15 cellular contexts compared by ENCODE assay signal in genomic region chr19:497861-498590, GRCh38. TPM values are rescaled to one million over a fixed set of nuclear protein-coding genes. Genes with fewer than 3 reads are reported as not detected.
DNase-seq lines count a peak whose midpoint lies in the region; ATAC-seq, FAIRE-seq and TF ChIP-seq lines count a peak whose summit lies in the region.
"Had no signal": no experiment of that assay in that cellular context is flagged by ENCODE, and none has a peak within 500 bp of the region (broad histone marks: within the 10 kb centered on the region; RNA-seq: fewer than 3 reads in every experiment).

No MANE protein-coding gene starts in this region.

- H3K79me2 ChIP-seq in HepG2 (ENCODE audit: insufficient read depth, low read length) = no peaks in the 10 kb centered on the region

- H3K4me2 ChIP-seq in HepG2 (ENCODE audit: low read depth, low read length) = peak overlapping the region; percentile 90

- H3K27ac ChIP-seq in right cardiac atrium (ENCODE audit: low read length) (no peak overlapping the region), body of pancreas (no peak overlapping the region), HepG2 (ENCODE audit: extremely low read length, insufficient read depth, low read length) (no peak overlapping the region), suprapubic skin (no peak overlapping the region)
- H3K27ac ChIP-seq: C4-2B had no signal

- intact Hi-C loops in right cardiac atrium (cut with DNase I) = no loop called here
- intact Hi-C loops in cardiac septum (cut with DNase I) = no loop called here
- intact Hi-C loops in body of pancreas (cut with DNase I) = no loop called here
- intact Hi-C loops in HepG2 (cut with micrococcal nuclease; ENCODE audit: unreplicated experiment) = no loop called here

- TF ChIP-seq CTCF in body of pancreas (IDR thresholded peaks at IDR 0.05) = no peak
- TF ChIP-seq CTCF in HepG2 (CRISPR knock-in tag; IDR thresholded peaks at IDR 0.05) = no peak
- no peak for TF ChIP-seq CTCF in suprapubic skin (IDR thresholded peaks at IDR 0.05)

- H3K9me3 ChIP-seq in right cardiac atrium (ENCODE audit: control insufficient read depth, low read length) (no peaks in the 10 kb centered on the region), body of pancreas (no peaks in the 10 kb centered on the region), HepG2 (ENCODE audit: low read length) (no peaks in the 10 kb centered on the region), suprapubic skin (no peaks in the 10 kb centered on the region)

- BruUV-seq in HepG2 (replicated peaks; lab: Mats Ljungman, UMichigan) = no TSS peak

- H3K9ac ChIP-seq in HepG2 (ENCODE audit: insufficient read depth, low read depth, low read length) = peak overlapping the region; percentile 49; the same call in 1 of the 2 replicates

- H3K27me3 ChIP-seq in right cardiac atrium (ENCODE audit: control insufficient read depth, insufficient read depth) (no peaks in the 10 kb centered on the region), body of pancreas (peaks cover 5 to 32% of the 10 kb centered on the region in 2 donors), HepG2 (ENCODE audit: control insufficient read depth in 1 of 2, insufficient read depth in 2 of 2, low read length in 2 of 2) (peaks cover 0 to 4% of the 10 kb centered on the region in 2 experiments; a peak in 2 of 5 replicates), suprapubic skin (peaks cover 34% of the 10 kb centered on the region)

- POLR2A ChIA-PET in HepG2 (lab: Yijun Ruan, JAX) = interaction anchor here (1.0 to 1.9 kb wide), 3 partner anchors 8 to 240 kb away, joined by 3 to 14 read pairs (median 5); no protein-coding TSS in a partner anchor

- DNase-seq in right cardiac atrium = peak in 2 of 3 donors; percentile 39 to 57
- no peak for DNase-seq in cardiac septum (ENCODE audit: low spot score)
- no peak for DNase-seq in body of pancreas
- no peak for DNase-seq in HepG2 (ENCODE audit: low spot score)
- DNase-seq in suprapubic skin (ENCODE audit: low spot score in 2 of 2) = no peak
- no peak for DNase-seq in EL
- DNase-seq in NCI-H774 (lab: John Stamatoyannopoulos, UW) = no peak
- DNase-seq: activated CD8-positive, alpha-beta memory T cell treated with anti-CD3 and anti-CD28 coated beads, Interleukin-2, amount 50 U/mL, for 4 hours; immature natural killer cell; T-helper 9 cell had no signal

- no peak for ATAC-seq in right cardiac atrium
- ATAC-seq in body of pancreas = peak; percentile 30
- ATAC-seq in HepG2 = peak; percentile 45
- no peak for ATAC-seq in HG03354 (IDR thresholded peaks at IDR 0.05; ENCODE audit: poor library complexity, severe bottlenecking, unreplicated experiment)

- H3K4me1 ChIP-seq in right cardiac atrium (ENCODE audit: control insufficient read depth, insufficient read depth, low read length) (no peaks in the 10 kb centered on the region), body of pancreas (peaks cover 21% of the 10 kb centered on the region), HepG2 (ENCODE audit: insufficient read depth, low read length) (peaks cover 49% of the 10 kb centered on the region), suprapubic skin (peaks cover 24% of the 10 kb centered on the region)

- CTCF ChIA-PET in HepG2 (lab: Yijun Ruan, JAX; ENCODE audit: low intra/inter-chr PET ratio, low total read pairs) = no interaction called here

- H3K4me3 ChIP-seq in right cardiac atrium (ENCODE audit: low read length) (no peak overlapping the region), body of pancreas (no peak overlapping the region), HepG2 (replicated peaks in 1 of 3; ENCODE audit: insufficient read depth in 1 of 3, low read depth in 2 of 3, low read length in 3 of 3) (peak overlapping the region; percentile 49 to 78 (median 55)), suprapubic skin (peak overlapping the region; percentile 34)

- TF ChIP-seq POLR2A in body of pancreas (IDR thresholded peaks at IDR 0.05) (no peak), HepG2 (IDR thresholded peaks at IDR 0.05; ENCODE audit: insufficient read depth in 1 of 2, low read depth in 2 of 2, low read length in 2 of 2) (no peak), suprapubic skin (IDR thresholded peaks at IDR 0.05) (no peak)

- H4K20me1 ChIP-seq in HepG2 (ENCODE audit: insufficient read depth, low read length) = no peaks in the 10 kb centered on the region

- FAIRE-seq in HepG2 (lab: Jason Lieb, UNC) = no peak
- FAIRE-seq: astrocyte had no signal

- TF ChIP-seq RAD21 in HepG2 (CRISPR knock-in tag; IDR thresholded peaks at IDR 0.05) = peak; percentile 17; the same call in 1 of the 2 replicates

- TF ChIP-seq EP300 in HepG2 (IDR thresholded peaks at IDR 0.05; ENCODE audit: low read depth in 2 of 2, low read length in 2 of 2) (no peak), HepG2 (CRISPR knock-in tag; IDR thresholded peaks at IDR 0.05; ENCODE audit: borderline replicate concordance) (no peak), suprapubic skin (IDR thresholded peaks at IDR 0.05) (no peak)

- WGBS in right cardiac atrium = 7% methylated on average over 55 of the region's 55 CpGs
- 5 to 9% methylated on average over 11 to 45 of the region's 55 CpGs for WGBS in body of pancreas, 2 donors
- WGBS in HepG2 (ENCODE audit: low lambda C conversion rate) = 8% methylated on average over 22 of the region's 55 CpGs
- 4% methylated on average over 31 of the region's 55 CpGs for WGBS in suprapubic skin

- no peak overlapping the region for H2AFZ ChIP-seq in HepG2 (ENCODE audit: low read length)

- in situ Hi-C loops in HepG2 (cut with HindIII; ENCODE audit: extremely low pct_ligation_motif_present, low pct_unique_long_range_greater_than_20kb) = no loop called here

- no peaks in the 10 kb centered on the region for H3K36me3 ChIP-seq in body of pancreas (replicated peaks in 1 of 2; ENCODE audit: insufficient read depth in 1 of 2, low read depth in 2 of 2)
- no peaks in the 10 kb centered on the region for H3K36me3 ChIP-seq in HepG2 (replicated peaks in 1 of 2; ENCODE audit: control insufficient read depth in 1 of 2, insufficient read depth in 2 of 2, low read length in 2 of 2)
- no peaks in the 10 kb centered on the region for H3K36me3 ChIP-seq in suprapubic skin

RNA-seq across cellular contexts. Expression of gene MADCAM1, which starts 1.7 kb away (rescaled TPM):
- total RNA-seq in right cardiac atrium = under 1 TPM; 0.28 to 0.59 (median 0.36) TPM
- 0.27 TPM for polyA plus RNA-seq in right cardiac atrium
- 0.40 TPM for total RNA-seq in cardiac septum
- 1 to 10 TPM in 1 of 2 donors, not detected in 1; 3.6 TPM for total RNA-seq in body of pancreas
- total RNA-seq in HepG2 (2016; rRNA removed; fragmentation: Illumina TruSeq; extraction: Trizol) = 0.21 and 0.33 TPM in 2 replicates
- total RNA-seq in HepG2 (2016; cell fraction: cytosol; rRNA removed; fragmentation: Illumina TruSeq; extraction: Trizol; ENCODE audit: low read depth) = 0.30 and 0.44 TPM in 2 replicates
- 0.30 TPM in 1 of 2 replicates, not detected in the other for total RNA-seq in HepG2 (2016; cell fraction: insoluble cytoplasmic fraction; rRNA removed; fragmentation: Illumina TruSeq; extraction: Trizol)
- 0.37 and 0.45 TPM in 2 replicates for total RNA-seq in HepG2 (2016; cell fraction: membrane; rRNA removed; fragmentation: Illumina TruSeq; extraction: Trizol)
- total RNA-seq in HepG2 (2016; cell fraction: nucleus; rRNA removed; fragmentation: Illumina TruSeq; extraction: Trizol) = 0.22 TPM in 1 of 2 replicates, not detected in the other
- 0.29 and 0.39 TPM in 2 replicates for polyA plus RNA-seq in HepG2 (2011; rRNA removed)
- polyA plus RNA-seq in HepG2 (2011; cell fraction: cytosol; rRNA removed) = 0.42 and 0.60 TPM in 2 replicates
- polyA plus RNA-seq in HepG2 (2011; cell fraction: nucleus; rRNA removed) = 1.9 and 2.3 TPM in 2 replicates
- 1.7 and 2.3 TPM in 2 replicates for polyA plus RNA-seq in HepG2 (2012)
- 0.62 and 0.89 TPM in 2 replicates for polyA plus RNA-seq in HepG2 (2016; cell fraction: cytosol; fragmentation: Illumina TruSeq; extraction: Trizol; ENCODE audit: low read depth)
- 0.33 and 0.51 TPM in 2 replicates for polyA plus RNA-seq in HepG2 (2016; cell fraction: insoluble cytoplasmic fraction; fragmentation: Illumina TruSeq; extraction: Trizol; ENCODE audit: low read depth)
- polyA plus RNA-seq in HepG2 (2016; cell fraction: membrane; fragmentation: Illumina TruSeq; extraction: Trizol; ENCODE audit: low read depth) = 0.74 and 0.99 TPM in 2 replicates
- polyA plus RNA-seq in HepG2 (2016; cell fraction: nucleus; fragmentation: Illumina TruSeq; extraction: Trizol; ENCODE audit: insufficient read depth, low read depth) = 0.89 and 1.4 TPM in 2 replicates
- 1.1 TPM in 1 of 2 replicates, not detected in the other for polyA minus RNA-seq in HepG2 (2011; rRNA and poly(A)+ RNA removed; ENCODE audit: low replicate concordance)
- 0.62 and 0.89 TPM in 2 replicates for polyA minus RNA-seq in HepG2 (2011; cell fraction: cytosol; rRNA and poly(A)+ RNA removed)
- 0.26 and 0.75 TPM in 2 replicates for polyA minus RNA-seq in HepG2 (2011; cell fraction: nucleus; rRNA and poly(A)+ RNA removed)
- under 1 TPM in 1 of 4 donors, not detected in 3; 0.64 TPM for total RNA-seq in suprapubic skin

RNA-seq across cellular contexts. Expression of gene TPGS1, which starts 9.3 kb away (rescaled TPM):
- 10 to 100 TPM; 10.9 to 15.6 (median 14.7) TPM for total RNA-seq in right cardiac atrium
- 21.3 TPM for polyA plus RNA-seq in right cardiac atrium
- total RNA-seq in cardiac septum = 11.2 TPM
- 10 to 100 TPM; 34.5 to 62.0 TPM for total RNA-seq in body of pancreas
- 4.2 and 6.2 TPM in 2 replicates for total RNA-seq in HepG2 (2016; rRNA removed; fragmentation: Illumina TruSeq; extraction: Trizol)
- 4.1 and 5.0 TPM in 2 replicates for total RNA-seq in HepG2 (2016; cell fraction: cytosol; rRNA removed; fragmentation: Illumina TruSeq; extraction: Trizol; ENCODE audit: low read depth)
- 3.9 and 5.0 TPM in 2 replicates for total RNA-seq in HepG2 (2016; cell fraction: insoluble cytoplasmic fraction; rRNA removed; fragmentation: Illumina TruSeq; extraction: Trizol)
- total RNA-seq in HepG2 (2016; cell fraction: membrane; rRNA removed; fragmentation: Illumina TruSeq; extraction: Trizol) = 4.2 and 4.9 TPM in 2 replicates
- 2.4 and 3.4 TPM in 2 replicates for total RNA-seq in HepG2 (2016; cell fraction: nucleus; rRNA removed; fragmentation: Illumina TruSeq; extraction: Trizol)
- 1.1 and 2.0 TPM in 2 replicates for polyA plus RNA-seq in HepG2 (2011; rRNA removed)
- 1.7 and 4.3 TPM in 2 replicates for polyA plus RNA-seq in HepG2 (2011; cell fraction: cytosol; rRNA removed)
- 3.3 and 3.7 TPM in 2 replicates for polyA plus RNA-seq in HepG2 (2011; cell fraction: nucleus; rRNA removed)
- polyA plus RNA-seq in HepG2 (2012) = 1.0 and 2.2 TPM in 2 replicates
- 2.0 and 2.2 TPM in 2 replicates for polyA plus RNA-seq in HepG2 (2016; cell fraction: cytosol; fragmentation: Illumina TruSeq; extraction: Trizol; ENCODE audit: low read depth)
- 3.3 and 4.8 TPM in 2 replicates for polyA plus RNA-seq in HepG2 (2016; cell fraction: insoluble cytoplasmic fraction; fragmentation: Illumina TruSeq; extraction: Trizol; ENCODE audit: low read depth)
- polyA plus RNA-seq in HepG2 (2016; cell fraction: membrane; fragmentation: Illumina TruSeq; extraction: Trizol; ENCODE audit: low read depth) = 2.0 and 2.2 TPM in 2 replicates
- 3.1 and 4.1 TPM in 2 replicates for polyA plus RNA-seq in HepG2 (2016; cell fraction: nucleus; fragmentation: Illumina TruSeq; extraction: Trizol; ENCODE audit: insufficient read depth, low read depth)
- 2.3 and 2.8 TPM in 2 replicates for polyA minus RNA-seq in HepG2 (2011; rRNA and poly(A)+ RNA removed; ENCODE audit: low replicate concordance)
- 1.4 and 1.8 TPM in 2 replicates for polyA minus RNA-seq in HepG2 (2011; cell fraction: cytosol; rRNA and poly(A)+ RNA removed)
- polyA minus RNA-seq in HepG2 (2011; cell fraction: nucleus; rRNA and poly(A)+ RNA removed) = 2.1 and 2.3 TPM in 2 replicates
- 10 to 100 TPM; 10.8 to 23.3 (median 20.9) TPM for total RNA-seq in suprapubic skin

RNA-seq across cellular contexts. Expression of gene CDC34, which starts 33.5 kb away (rescaled TPM):
- total RNA-seq in right cardiac atrium (10 to 100 TPM; 66.8 to 78.4 (median 74.3) TPM), cardiac septum (78.2 TPM), body of pancreas (100 to 1,000 TPM in 1 of 2 donors, 10 to 100 TPM in 1; 77.0 to 101 TPM), HepG2 (2016; rRNA removed; fragmentation: Illumina TruSeq; extraction: Trizol) (119 and 138 TPM in 2 replicates), suprapubic skin (10 to 100 TPM; 48.3 to 90.3 (median 72.9) TPM)
- polyA plus RNA-seq in right cardiac atrium (95.8 TPM), HepG2 (2011; rRNA removed) (140 and 150 TPM in 2 replicates)
- total RNA-seq in HepG2 (2016; cell fraction: cytosol; rRNA removed; fragmentation: Illumina TruSeq; extraction: Trizol; ENCODE audit: low read depth) = 181 and 194 TPM in 2 replicates
- total RNA-seq in HepG2 (2016; cell fraction: insoluble cytoplasmic fraction; rRNA removed; fragmentation: Illumina TruSeq; extraction: Trizol) = 104 and 144 TPM in 2 replicates
- total RNA-seq in HepG2 (2016; cell fraction: membrane; rRNA removed; fragmentation: Illumina TruSeq; extraction: Trizol) = 198 and 240 TPM in 2 replicates
- 59.6 and 65.5 TPM in 2 replicates for total RNA-seq in HepG2 (2016; cell fraction: nucleus; rRNA removed; fragmentation: Illumina TruSeq; extraction: Trizol)
- polyA plus RNA-seq in HepG2 (2011; cell fraction: cytosol; rRNA removed) = 102 and 147 TPM in 2 replicates
- polyA plus RNA-seq in HepG2 (2011; cell fraction: nucleus; rRNA removed) = 121 and 122 TPM in 2 replicates
- 90.8 and 101 TPM in 2 replicates for polyA plus RNA-seq in HepG2 (2012)
- polyA plus RNA-seq in HepG2 (2016; cell fraction: cytosol; fragmentation: Illumina TruSeq; extraction: Trizol; ENCODE audit: low read depth) = 157 and 191 TPM in 2 replicates
- 118 and 140 TPM in 2 replicates for polyA plus RNA-seq in HepG2 (2016; cell fraction: insoluble cytoplasmic fraction; fragmentation: Illumina TruSeq; extraction: Trizol; ENCODE audit: low read depth)
- 153 and 184 TPM in 2 replicates for polyA plus RNA-seq in HepG2 (2016; cell fraction: membrane; fragmentation: Illumina TruSeq; extraction: Trizol; ENCODE audit: low read depth)
- 130 and 138 TPM in 2 replicates for polyA plus RNA-seq in HepG2 (2016; cell fraction: nucleus; fragmentation: Illumina TruSeq; extraction: Trizol; ENCODE audit: insufficient read depth, low read depth)
- polyA minus RNA-seq in HepG2 (2011; rRNA and poly(A)+ RNA removed; ENCODE audit: low replicate concordance) = 60.5 and 88.3 TPM in 2 replicates
- polyA minus RNA-seq in HepG2 (2011; cell fraction: cytosol; rRNA and poly(A)+ RNA removed) = 42.1 and 46.2 TPM in 2 replicates
- 19.1 and 22.1 TPM in 2 replicates for polyA minus RNA-seq in HepG2 (2011; cell fraction: nucleus; rRNA and poly(A)+ RNA removed)

RNA-seq across cellular contexts. Expression of gene SHC2, which starts 37.2 kb away (rescaled TPM):
- 10 to 100 TPM; 14.3 to 20.0 (median 17.6) TPM for total RNA-seq in right cardiac atrium
- polyA plus RNA-seq in right cardiac atrium = 21.0 TPM
- total RNA-seq in cardiac septum = 16.8 TPM
- total RNA-seq in body of pancreas = 100 to 1,000 TPM; 119 to 137 TPM
- total RNA-seq in HepG2 (2016; rRNA removed; fragmentation: Illumina TruSeq; extraction: Trizol) = 4.8 and 9.0 TPM in 2 replicates
- total RNA-seq in HepG2 (2016; cell fraction: cytosol; rRNA removed; fragmentation: Illumina TruSeq; extraction: Trizol; ENCODE audit: low read depth) = 11.0 and 12.0 TPM in 2 replicates
- total RNA-seq in HepG2 (2016; cell fraction: insoluble cytoplasmic fraction; rRNA removed; fragmentation: Illumina TruSeq; extraction: Trizol) = 3.9 and 8.8 TPM in 2 replicates
- 12.6 and 14.2 TPM in 2 replicates for total RNA-seq in HepG2 (2016; cell fraction: membrane; rRNA removed; fragmentation: Illumina TruSeq; extraction: Trizol)
- 7.1 and 9.7 TPM in 2 replicates for total RNA-seq in HepG2 (2016; cell fraction: nucleus; rRNA removed; fragmentation: Illumina TruSeq; extraction: Trizol)
- polyA plus RNA-seq in HepG2 (2011; rRNA removed) = 18.3 and 35.8 TPM in 2 replicates
- polyA plus RNA-seq in HepG2 (2011; cell fraction: cytosol; rRNA removed) = 12.4 and 18.0 TPM in 2 replicates
- polyA plus RNA-seq in HepG2 (2011; cell fraction: nucleus; rRNA removed) = 247 and 276 TPM in 2 replicates
- polyA plus RNA-seq in HepG2 (2012) = 21.5 and 36.3 TPM in 2 replicates
- polyA plus RNA-seq in HepG2 (2016; cell fraction: cytosol; fragmentation: Illumina TruSeq; extraction: Trizol; ENCODE audit: low read depth) = 11.4 and 12.5 TPM in 2 replicates
- polyA plus RNA-seq in HepG2 (2016; cell fraction: insoluble cytoplasmic fraction; fragmentation: Illumina TruSeq; extraction: Trizol; ENCODE audit: low read depth) = 4.7 and 5.3 TPM in 2 replicates
- 13.0 and 14.2 TPM in 2 replicates for polyA plus RNA-seq in HepG2 (2016; cell fraction: membrane; fragmentation: Illumina TruSeq; extraction: Trizol; ENCODE audit: low read depth)
- 30.5 and 30.9 TPM in 2 replicates for polyA plus RNA-seq in HepG2 (2016; cell fraction: nucleus; fragmentation: Illumina TruSeq; extraction: Trizol; ENCODE audit: insufficient read depth, low read depth)
- polyA minus RNA-seq in HepG2 (2011; rRNA and poly(A)+ RNA removed; ENCODE audit: low replicate concordance) = 39.0 TPM in 1 of 2 replicates, not detected in the other
- 11.5 and 24.1 TPM in 2 replicates for polyA minus RNA-seq in HepG2 (2011; cell fraction: cytosol; rRNA and poly(A)+ RNA removed)
- 14.5 and 16.0 TPM in 2 replicates for polyA minus RNA-seq in HepG2 (2011; cell fraction: nucleus; rRNA and poly(A)+ RNA removed)
- total RNA-seq in suprapubic skin = 10 to 100 TPM; 16.3 to 40.7 (median 19.6) TPM
- polyA plus RNA-seq: immature natural killer cell had no signal

RNA-seq across cellular contexts. Expression of gene GZMM, which starts 45.8 kb away (rescaled TPM):
- under 1 TPM in 2 of 4 donors, not detected in 2; 0.26 to 0.32 TPM for total RNA-seq in right cardiac atrium
- polyA plus RNA-seq in right cardiac atrium = 0.43 TPM
- 0.43 TPM for total RNA-seq in cardiac septum
- 1 to 10 TPM in 1 of 2 donors, not detected in 1; 5.3 TPM for total RNA-seq in body of pancreas
- not detected in 2 replicates for total RNA-seq in HepG2 (2016; rRNA removed; fragmentation: Illumina TruSeq; extraction: Trizol)
- total RNA-seq in HepG2 (2016; cell fraction: cytosol; rRNA removed; fragmentation: Illumina TruSeq; extraction: Trizol; ENCODE audit: low read depth) = not detected in 2 replicates
- total RNA-seq in HepG2 (2016; cell fraction: insoluble cytoplasmic fraction; rRNA removed; fragmentation: Illumina TruSeq; extraction: Trizol) = not detected in 2 replicates
- not detected in 2 replicates for total RNA-seq in HepG2 (2016; cell fraction: membrane; rRNA removed; fragmentation: Illumina TruSeq; extraction: Trizol)
- not detected in 2 replicates for total RNA-seq in HepG2 (2016; cell fraction: nucleus; rRNA removed; fragmentation: Illumina TruSeq; extraction: Trizol)
- polyA plus RNA-seq in HepG2 (2011; rRNA removed) = 0.07 TPM in 1 of 2 replicates, not detected in the other
- 0.13 TPM in 1 of 2 replicates, not detected in the other for polyA plus RNA-seq in HepG2 (2011; cell fraction: cytosol; rRNA removed)
- polyA plus RNA-seq in HepG2 (2011; cell fraction: nucleus; rRNA removed) = 0.50 and 0.71 TPM in 2 replicates
- polyA plus RNA-seq in HepG2 (2012) = 0.16 TPM in 1 of 2 replicates, not detected in the other
- polyA plus RNA-seq in HepG2 (2016; cell fraction: cytosol; fragmentation: Illumina TruSeq; extraction: Trizol; ENCODE audit: low read depth) = not detected in 2 replicates
- polyA plus RNA-seq in HepG2 (2016; cell fraction: insoluble cytoplasmic fraction; fragmentation: Illumina TruSeq; extraction: Trizol; ENCODE audit: low read depth) = not detected in 2 replicates
- not detected in 2 replicates for polyA plus RNA-seq in HepG2 (2016; cell fraction: membrane; fragmentation: Illumina TruSeq; extraction: Trizol; ENCODE audit: low read depth)
- not detected in 2 replicates for polyA plus RNA-seq in HepG2 (2016; cell fraction: nucleus; fragmentation: Illumina TruSeq; extraction: Trizol; ENCODE audit: insufficient read depth, low read depth)
- polyA minus RNA-seq in HepG2 (2011; rRNA and poly(A)+ RNA removed; ENCODE audit: low replicate concordance) = not detected in 2 replicates
- not detected in 2 replicates for polyA minus RNA-seq in HepG2 (2011; cell fraction: cytosol; rRNA and poly(A)+ RNA removed)
- polyA minus RNA-seq in HepG2 (2011; cell fraction: nucleus; rRNA and poly(A)+ RNA removed) = not detected in 2 replicates
- total RNA-seq in suprapubic skin = under 1 TPM in 1 of 4 donors, not detected in 3; 0.97 TPM
- total RNA-seq: neural crest cell, OCI-LY7 had no signal

Comparison
In these comparisons a context has a peak if more than half of its experiments do, and no peak if none do; other contexts are left out.
1. DNase-seq: peak in right cardiac atrium (2 of 3); none in cardiac septum (single experiment), body of pancreas (0 of 4), HepG2 (single experiment), suprapubic skin (0 of 2), EL (single experiment) and NCI-H774 (single experiment).
2. ATAC-seq: peak in body of pancreas (single experiment) and HepG2 (single experiment); none in right cardiac atrium (0 of 2) and HG03354 (single experiment).
3. H3K4me3 ChIP-seq: peak in HepG2 (3 of 3) and suprapubic skin (single experiment); none in right cardiac atrium (single experiment) and body of pancreas (0 of 2).